ENCODE assay signal across 1 cellular context in the genomic region with DNA sequence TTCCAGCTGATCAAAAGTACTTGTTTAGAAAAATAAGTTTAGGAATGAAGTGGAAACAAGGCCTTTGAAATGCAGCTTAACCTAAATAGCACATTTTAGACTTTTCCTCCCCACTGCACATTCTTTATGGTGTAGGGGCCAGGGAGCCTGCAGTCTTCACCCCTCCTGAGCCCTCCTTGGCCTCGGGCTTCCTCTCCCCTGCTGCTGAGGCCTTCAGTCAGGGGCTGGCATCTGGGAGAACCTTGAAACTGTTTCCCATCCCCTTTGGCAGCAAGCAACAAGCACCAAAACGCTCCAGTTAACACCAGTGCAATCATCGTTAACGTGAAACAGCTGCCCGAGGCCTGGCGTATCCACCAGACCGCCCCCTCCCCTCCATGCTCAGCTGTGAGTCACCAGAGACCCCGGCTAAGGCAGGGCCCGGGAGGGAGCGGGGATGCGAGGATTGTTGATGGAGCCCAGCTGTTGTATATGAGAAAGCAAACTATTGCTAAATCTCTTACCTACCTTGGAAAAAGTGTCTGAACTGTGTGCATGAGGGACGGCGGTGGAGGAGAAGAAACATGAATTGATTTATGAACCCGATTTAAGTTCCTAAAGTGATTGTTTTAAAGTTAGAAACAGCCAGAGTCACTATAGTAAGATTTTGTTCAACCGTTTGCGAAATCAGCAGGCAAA.
A peak's percentile ranks its signal among the peaks of the same experiment; 100 is the strongest.
TF ChIP-seq lines count a peak whose summit lies in the region.

No MANE protein-coding gene starts in this region.

TF ChIP-seq in SK-N-SH treated with all-trans-retinoic acid at 6 μM for 48 hours, 23 proteins besides CTCF, POLR2A, EP300 and RAD21 (continued from another document):
- TF ChIP-seq PATZ1 (CRISPR knock-in tag; IDR thresholded peaks at IDR 0.05; ENCODE audit: borderline replicate concordance) = peak; percentile 75; the same call in 1 of the 2 replicates
- no peak for TF ChIP-seq OSR1 (CRISPR knock-in tag; IDR thresholded peaks at IDR 0.05)
- no peak for TF ChIP-seq ESRRG (CRISPR knock-in tag; IDR thresholded peaks at IDR 0.05)
- no peak for TF ChIP-seq PPARA (CRISPR knock-in tag; IDR thresholded peaks at IDR 0.05; ENCODE audit: borderline replicate concordance)
- no peak for TF ChIP-seq ZC3H10 (CRISPR knock-in tag; IDR thresholded peaks at IDR 0.05)
- peak; percentile 36; the same call in 1 of the 2 replicates for TF ChIP-seq ZFP3 (CRISPR knock-in tag; IDR thresholded peaks at IDR 0.05)
- TF ChIP-seq ZNF8 (CRISPR knock-in tag; IDR thresholded peaks at IDR 0.05) = no peak
